ENCODE assay signal across 26 cellular contexts in the genomic region with DNA sequence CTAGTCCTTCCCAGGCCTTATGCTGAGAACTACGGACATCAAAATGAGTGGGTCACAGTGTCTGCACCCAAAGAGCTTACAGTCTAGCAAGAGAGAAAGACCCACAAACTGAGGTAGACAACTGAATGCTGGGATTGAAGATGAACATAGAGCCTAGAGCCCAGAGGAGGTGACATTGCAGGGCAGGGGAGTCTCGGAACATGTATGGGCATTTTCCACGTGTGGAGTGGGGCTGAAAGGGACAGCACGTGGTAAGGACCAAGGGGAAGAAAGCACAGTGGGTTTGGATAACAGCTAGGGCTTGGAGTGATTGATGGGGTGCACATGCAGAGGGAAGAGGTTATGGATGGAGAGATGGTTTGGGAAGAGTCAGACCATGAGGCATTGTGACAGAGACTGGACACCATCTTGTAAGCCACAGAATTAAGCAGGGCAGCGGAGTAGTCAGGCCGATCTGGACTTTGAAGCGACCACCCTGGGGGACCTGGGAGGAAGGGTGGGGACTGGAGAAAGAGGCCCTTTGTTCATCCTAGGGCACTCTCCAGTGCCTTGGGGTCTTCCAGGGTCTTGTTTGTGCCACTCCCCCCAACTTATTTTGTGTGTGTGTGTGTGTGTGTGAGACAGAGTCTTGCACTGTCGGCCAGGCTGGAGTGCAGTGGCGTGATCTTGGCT. TPM values are rescaled to one million over a fixed set of nuclear protein-coding genes. Genes with fewer than 3 reads are reported as not detected.
DNase-seq lines count a peak whose midpoint lies in the region; ATAC-seq, FAIRE-seq and TF ChIP-seq lines count a peak whose summit lies in the region.
"Had no signal": no experiment of that assay in that cellular context is flagged by ENCODE, and none has a peak within 500 bp of the region (broad histone marks: within the 10 kb centered on the region; RNA-seq: fewer than 3 reads in every experiment).

No MANE protein-coding gene starts in this region.

- no peak overlapping the region for H3K23ac ChIP-seq in H1 (ENCODE audit: insufficient read length)

- POLR2A ChIA-PET in H1 (lab: Charles Lee; ENCODE audit: partially characterized antibody), result no interaction called here

- TF ChIP-seq EP300 in H1 (IDR thresholded peaks at IDR 0.05; ENCODE audit: borderline replicate concordance in 1 of 2, low read depth in 2 of 2, low read length in 2 of 2), result no peak

- no peak for FAIRE-seq in H1 (lab: Jason Lieb, UNC)
- FAIRE-seq: A204.1, endothelial cell of umbilical vein, urothelium cell line had no signal

- no peak for TF ChIP-seq CTCF in H1 (IDR thresholded peaks at IDR 0.05; ENCODE audit: control extremely low read depth in 1 of 3, insufficient read depth in 1 of 3, low read depth in 1 of 3, low read length in 3 of 3)
- no peak for TF ChIP-seq CTCF in osteocyte (IDR thresholded peaks at IDR 0.05)
- no peak for TF ChIP-seq CTCF in upper lobe of right lung (IDR thresholded peaks at IDR 0.05)
- TF ChIP-seq CTCF in psoas muscle (IDR thresholded peaks at IDR 0.05), result no peak

- H3K4me2 ChIP-seq in H1 (ENCODE audit: insufficient read depth in 1 of 2, low read depth in 2 of 2, low read length in 2 of 2), result no peak overlapping the region
- H3K4me2 ChIP-seq: GM23338, hepatocyte had no signal

- no peak overlapping the region for H4K8ac ChIP-seq in H1 (ENCODE audit: extremely low read depth, insufficient read depth, low read length)

- no peak overlapping the region for H3K4me3 ChIP-seq in H1 (ENCODE audit: extremely low read depth in 1 of 4, insufficient read depth in 2 of 4, low read depth in 3 of 4, low read length in 4 of 4)
- H3K4me3 ChIP-seq in upper lobe of right lung, result no peak overlapping the region
- no peak overlapping the region for H3K4me3 ChIP-seq in psoas muscle
- H3K4me3 ChIP-seq: gastroesophageal sphincter, GM23338, hepatocyte had no signal

- H2BK120ac ChIP-seq in H1 (replicated peaks; ENCODE audit: low read depth, low read length), result no peak overlapping the region

- TF ChIP-seq RAD21 in H1 (IDR thresholded peaks at IDR 0.05 in 1 of 2, conservative IDR thresholded peaks at IDR 0.05 in 1 of 2; ENCODE audit: low read depth in 2 of 2, low read length in 2 of 2), result no peak

- H3K9me3 ChIP-seq in H1 (ENCODE audit: insufficient read depth in 2 of 2, low read depth in 1 of 2, low read length in 1 of 2) (no peaks in the 10 kb centered on the region), upper lobe of right lung (no peaks in the 10 kb centered on the region), psoas muscle (no peaks in the 10 kb centered on the region)
- H3K9me3 ChIP-seq: gastroesophageal sphincter had no signal

- H3K9me3 Mint-ChIP-seq in osteocyte (ENCODE audit: unreplicated experiment), result no peaks in the 10 kb centered on the region
- H3K9me3 Mint-ChIP-seq: GM23338; T-helper 2 cell treated with Interferon-gamma antibody and Interleukin-4, amounts not matched to agents 5 μg/mL and 100 μg/mL, for 36 hours had no signal

- no peak overlapping the region for H3K4me3 Mint-ChIP-seq in osteocyte (ENCODE audit: unreplicated experiment)
- H3K4me3 Mint-ChIP-seq: activated CD4-positive, alpha-beta T cell treated with anti-CD3 and anti-CD28 coated beads for 36 hours; brain; CD4-positive, alpha-beta memory T cell; GM23338; T-helper 2 cell treated with Interferon-gamma antibody and Interleukin-4, amounts not matched to agents 5 μg/mL and 100 μg/mL, for 36 hours had no signal

- H2BK20ac ChIP-seq in H1 (ENCODE audit: low read length), result no peak overlapping the region

- no peaks in the 10 kb centered on the region for H3K23me2 ChIP-seq in H1 (ENCODE audit: low read depth, low read length)

- H3K4me1 ChIP-seq in H1 (replicated peaks in 1 of 4; ENCODE audit: control insufficient read depth in 3 of 4, insufficient read depth in 4 of 4, low read length in 3 of 4) (no peaks in the 10 kb centered on the region; a peak in 1 of 7 replicates), upper lobe of right lung (peaks cover 19% of the 10 kb centered on the region), psoas muscle (no peaks in the 10 kb centered on the region)

- WGBS in H1 (ENCODE audit: extremely low coverage in 1 of 2, insufficient coverage in 1 of 2, insufficient read length in 1 of 2, insufficient replicate concordance in 2 of 2, low coverage in 1 of 2, low lambda C conversion rate in 2 of 2, missing lambda C conversion rate in 1 of 2), 2 experiments, result 86% methylated on average over 9 of the region's 9 CpGs; no CpG with 5 or more reads in 1 of the 2 experiments
- 91 to 94% (median 92%) methylated on average over 8 to 9 of the region's 9 CpGs for WGBS in psoas muscle, 3 donors

- no peak overlapping the region for H3K27ac Mint-ChIP-seq in osteocyte (ENCODE audit: unreplicated experiment)
- H3K27ac Mint-ChIP-seq: activated CD4-positive, alpha-beta T cell treated with anti-CD3 and anti-CD28 coated beads for 36 hours; CD4-positive, alpha-beta memory T cell; GM23338; T-helper 2 cell treated with Interferon-gamma antibody and Interleukin-4, amounts not matched to agents 5 μg/mL and 100 μg/mL, for 36 hours had no signal

- H2AK5ac ChIP-seq in H1 (ENCODE audit: low read depth, low read length), result no peak overlapping the region

- no peak overlapping the region for H2BK15ac ChIP-seq in H1 (ENCODE audit: low read length)

- H3K36me3 Mint-ChIP-seq in osteocyte (ENCODE audit: unreplicated experiment), result no peaks in the 10 kb centered on the region
- H3K36me3 Mint-ChIP-seq: brain; CD4-positive, alpha-beta memory T cell had no signal

- no peaks in the 10 kb centered on the region for H4K20me1 ChIP-seq in H1 (replicated peaks in 1 of 2; ENCODE audit: control insufficient read depth in 1 of 2, insufficient read depth in 2 of 2, low read length in 2 of 2)

- no peaks in the 10 kb centered on the region for H3K79me1 ChIP-seq in H1 (ENCODE audit: low read depth, low read length)

- no peak overlapping the region for H3K14ac ChIP-seq in H1 (ENCODE audit: insufficient read length)

- CTCF ChIA-PET in H1 (lab: Charles Lee; ENCODE audit: partially characterized antibody), result interaction anchor here (0.9 to 1.3 kb wide), 2 partner anchors 22 to 140 kb away, joined by 3 to 5 read pairs; no protein-coding TSS in a partner anchor

- no peak overlapping the region for H2BK5ac ChIP-seq in H1 (ENCODE audit: low read depth, low read length)

- peaks cover 46% of the 10 kb centered on the region for H3K27me3 Mint-ChIP-seq in osteocyte (ENCODE audit: unreplicated experiment)

- no peak for TF ChIP-seq POLR2A in H1 (IDR thresholded peaks at IDR 0.05; ENCODE audit: control extremely low read depth in 1 of 2, low read depth in 2 of 2, low read length in 2 of 2)

- no peak overlapping the region for H3K9ac ChIP-seq in H1 (replicated peaks in 1 of 4; ENCODE audit: extremely low read depth in 1 of 4, low read depth in 3 of 4, low read length in 3 of 4)

- ATAC-seq in upper lobe of right lung (no peak), GM18519 (IDR thresholded peaks at IDR 0.05; ENCODE audit: low FRiP score, unreplicated experiment) (no peak), psoas muscle (no peak), GM21423 (IDR thresholded peaks at IDR 0.05; ENCODE audit: unreplicated experiment) (no peak)
- ATAC-seq: activated CD4-positive, alpha-beta T cell treated with anti-CD3 and anti-CD28 coated beads for 36 hours; gastroesophageal sphincter; left colon had no signal

- H3K27ac ChIP-seq in H1 (ENCODE audit: low read depth, low read length) (no peak overlapping the region), upper lobe of right lung (no peak overlapping the region), psoas muscle (no peak overlapping the region)
- H3K27ac ChIP-seq: hepatocyte had no signal

- no peaks in the 10 kb centered on the region for H3K27me3 ChIP-seq in H1 (replicated peaks in 1 of 4; ENCODE audit: control insufficient read depth in 3 of 4, extremely low read depth in 1 of 4, insufficient read depth in 3 of 4, low read length in 3 of 4)
- no peaks in the 10 kb centered on the region for H3K27me3 ChIP-seq in upper lobe of right lung
- peaks cover 0 to 4% (median 0%) of the 10 kb centered on the region in 3 donors for H3K27me3 ChIP-seq in psoas muscle (ENCODE audit: insufficient read depth in 3 of 3, low read length in 2 of 3)
- H3K27me3 ChIP-seq: gastroesophageal sphincter, hepatocyte had no signal

- no peak overlapping the region for H2AFZ ChIP-seq in H1 (ENCODE audit: low read length)
- H2AFZ ChIP-seq: GM23338, hepatocyte had no signal

- H4K5ac ChIP-seq in H1 (ENCODE audit: insufficient read length, low read depth, low read length), result no peak overlapping the region

- H3K79me2 ChIP-seq in H1 (ENCODE audit: control insufficient read depth in 1 of 2, insufficient read depth in 2 of 2, low read length in 2 of 2), result no peaks in the 10 kb centered on the region
- H3K79me2 ChIP-seq: hepatocyte had no signal

- H3K36me3 ChIP-seq in H1 (ENCODE audit: control insufficient read depth in 2 of 4, insufficient read depth in 4 of 4, low read length in 3 of 4) (no peaks in the 10 kb centered on the region), upper lobe of right lung (no peaks in the 10 kb centered on the region), psoas muscle (ENCODE audit: insufficient read depth in 1 of 2, low read depth in 1 of 2) (no peaks in the 10 kb centered on the region)
- H3K36me3 ChIP-seq: gastroesophageal sphincter had no signal

- H3K56ac ChIP-seq in H1 (replicated peaks; ENCODE audit: insufficient read length, low read depth, low read length), result no peak overlapping the region

- intact Hi-C loops in upper lobe of right lung (cut with DNase I) (no loop called here), psoas muscle (cut with DNase I) (no loop called here)

- H3K4ac ChIP-seq in H1 (replicated peaks; ENCODE audit: insufficient read length, low read depth, low read length), result peak overlapping the region; percentile 44

- no peak overlapping the region for H4K91ac ChIP-seq in H1 (replicated peaks; ENCODE audit: insufficient read length, low read length)

- H2BK12ac ChIP-seq in H1 (ENCODE audit: low read depth, low read length), result 0 out of 2 replicates have a peak overlapping the region, but pooled peaks have one; percentile 50

- no peak overlapping the region for H3K18ac ChIP-seq in H1 (ENCODE audit: extremely low read depth, low read length)

- DNase-seq in activated effector memory CD4-positive, alpha-beta T cell treated with anti-CD3 and anti-CD28 coated beads, Interleukin-2, amount 50 U/mL, for 16 hours, result peak; percentile 19
- no peak for DNase-seq in activated effector memory CD4-positive, alpha-beta T cell treated with Interleukin-2 at 50 U/mL for 16 hours
- DNase-seq in H1 (ENCODE audit: low read depth in 1 of 2, low spot score in 2 of 2), result peak in 1 of 2 experiments; percentile 17
- peak; percentile 36 for DNase-seq in osteocyte (ENCODE audit: extremely low spot score, unreplicated experiment)
- peak; percentile 22 for DNase-seq in upper lobe of right lung
- DNase-seq in psoas muscle, result no peak
- DNase-seq: activated CD4-positive, alpha-beta T cell treated with anti-CD3 and anti-CD28 coated beads for 36 hours; activated naive CD4-positive, alpha-beta T cell treated with Interleukin-2 at 50 U/mL for 16 hours; activated T-cell treated with anti-CD3 and anti-CD28 coated beads, Interleukin-2, amount 50 U/mL, for 48 hours; CD4-positive, alpha-beta memory T cell; left colon; NCI-H1092; NCI-H1694 treated with DMSO at 0.1 percent for 48 hours; NCI-H446 treated with DMSO at 0.1 percent for 48 hours; NCI-H774; stimulated activated naive CD4-positive, alpha-beta T cell had no signal

- no peaks in the 10 kb centered on the region for H3K4me1 Mint-ChIP-seq in osteocyte (ENCODE audit: unreplicated experiment)
- H3K4me1 Mint-ChIP-seq: activated CD4-positive, alpha-beta T cell treated with anti-CD3 and anti-CD28 coated beads for 36 hours; CD4-positive, alpha-beta memory T cell; GM23338 had no signal

RNA-seq across cellular contexts. Expression of a gene that starts 47.5 kb away (rescaled TPM):
- 72.9 and 74.9 TPM in 2 replicates for total RNA-seq in H1 (2021; fragmentation: NEBNext Ultra II Directional; extraction: Animal tissue kit (Norgen Biotek cat#: 25700))
- polyA plus RNA-seq in H1 (2011; rRNA removed), result 25.8 and 32.9 TPM in 2 replicates
- 20.8 TPM for polyA plus RNA-seq in H1 (2011; cell fraction: cytosol; rRNA removed)
- 36.8 TPM for polyA plus RNA-seq in H1 (2011; cell fraction: nucleus; rRNA removed)
- 41.9 to 57.7 TPM (median 50.6 TPM) in 4 replicates for polyA plus RNA-seq in H1 (2012, experiment 1 of 2)
- polyA plus RNA-seq in H1 (2012, experiment 2 of 2), result 27.7 TPM
- 27.0 TPM for polyA plus RNA-seq in H1 (2013, experiment 1 of 2)
- 26.0 TPM for polyA plus RNA-seq in H1 (2013, experiment 2 of 2)
- polyA minus RNA-seq in H1 (2011; rRNA and poly(A)+ RNA removed), result 60.2 and 64.5 TPM in 2 replicates
- 37.4 TPM for polyA minus RNA-seq in H1 (2011; cell fraction: cytosol; rRNA and poly(A)+ RNA removed)
- 30.4 TPM for polyA minus RNA-seq in H1 (2011; cell fraction: nucleus; rRNA and poly(A)+ RNA removed)
- 114 and 125 TPM in 2 replicates for total RNA-seq in osteocyte
- 46.2 TPM for total RNA-seq in upper lobe of right lung
- total RNA-seq in psoas muscle, result 1 to 10 TPM; 2.5 to 5.3 (median 3.0) TPM
- 1 to 10 TPM in 1 of 3 donors, under 1 TPM in 2; 0.58 to 2.5 (median 0.77) TPM for polyA plus RNA-seq in psoas muscle
- polyA plus RNA-seq: CD4-positive, alpha-beta memory T cell had no signal

Comparison
In these comparisons a context has a peak if more than half of its experiments do, and no peak if none do; other contexts are left out.
1. DNase-seq: peak in activated effector memory CD4-positive, alpha-beta T cell treated with anti-CD3 and anti-CD28 coated beads, Interleukin-2, amount 50 U/mL, for 16 hours (single experiment), osteocyte (single experiment) and upper lobe of right lung (single experiment); none in activated effector memory CD4-positive, alpha-beta T cell treated with Interleukin-2 at 50 U/mL for 16 hours (single experiment) and psoas muscle (0 of 2).